33 cellular contexts compared by ENCODE assay signal in genomic region chr4:168852387-168852786, GRCh38.
DNase-seq lines count a peak whose midpoint lies in the region; ATAC-seq and TF ChIP-seq lines count a peak whose summit lies in the region.
"Had no signal": no experiment of that assay in that cellular context is flagged by ENCODE, and none has a peak within 500 bp of the region (broad histone marks: within the 10 kb centered on the region; RNA-seq: fewer than 3 reads in every experiment).

No MANE protein-coding gene starts in this region.

- CTCF ChIA-PET in HEK293 (lab: Yijun Ruan, JAX), result interaction anchor here (0.6 to 1.0 kb wide), 3 partner anchors 14 to 267 kb away, joined by 3 to 5 read pairs (median 4); no protein-coding TSS in a partner anchor
- CTCF ChIA-PET in activated naive CD4-positive, alpha-beta T cell treated with anti-CD3 and anti-CD28 coated beads for 36 hours (lab: Charles Lee), result no interaction called here

- peaks cover 20% of the 10 kb centered on the region for H3K4me1 ChIP-seq in HEK293 (ENCODE audit: control insufficient read depth, insufficient read depth, low read length)
- H3K4me1 ChIP-seq in lower lobe of right lung, result peaks cover 64% of the 10 kb centered on the region
- peaks cover 65% of the 10 kb centered on the region for H3K4me1 ChIP-seq in stomach smooth muscle (ENCODE audit: control insufficient read depth, insufficient read depth, low read length)

- H3K36me3 ChIP-seq in HEK293 (ENCODE audit: control insufficient read depth in 2 of 2, insufficient read depth in 1 of 2, low read length in 2 of 2), result peaks cover 0 to 18% of the 10 kb centered on the region in 2 experiments; a peak in 2 of 3 replicates
- peaks cover 5% of the 10 kb centered on the region for H3K36me3 ChIP-seq in lower lobe of right lung
- H3K36me3 ChIP-seq in stomach smooth muscle (ENCODE audit: control insufficient read depth in 2 of 2, insufficient read depth in 2 of 2, low read length in 2 of 2), result peaks cover 11 to 27% of the 10 kb centered on the region in 2 donors
- H3K36me3 ChIP-seq: adrenal gland had no signal

- H3K9me3 Mint-ChIP-seq in activated naive CD4-positive, alpha-beta T cell treated with anti-CD3 and anti-CD28 coated beads for 36 hours, result no peaks in the 10 kb centered on the region
- H3K9me3 Mint-ChIP-seq: activated CD4-positive, alpha-beta memory T cell treated with anti-CD3 and anti-CD28 coated beads for 36 hours; activated naive CD4-positive, alpha-beta T cell treated with anti-CD3 and anti-CD28 coated beads, Interleukin-2, amount 10 ng/mL, durations not matched to agents 7 days and 5 days; CD8-positive, alpha-beta memory T cell; natural killer cell treated with Interleukin-12 subunit alpha and Interleukin-12 subunit beta and Interleukin-15 and Interleukin-18, amount 100 ng/mL, for 72 hours had no signal

- H3K27me3 Mint-ChIP-seq in activated naive CD4-positive, alpha-beta T cell treated with anti-CD3 and anti-CD28 coated beads for 36 hours (ENCODE audit: low read depth), result peaks cover 16% of the 10 kb centered on the region
- H3K27me3 Mint-ChIP-seq: brain had no signal

- no peak overlapping the region for H3K4me3 ChIP-seq in HEK293 (ENCODE audit: low read depth, low read length)
- H3K4me3 ChIP-seq in lower lobe of right lung, result no peak overlapping the region
- no peak overlapping the region for H3K4me3 ChIP-seq in stomach smooth muscle (ENCODE audit: low read length in 2 of 2)
- H3K4me3 ChIP-seq: adrenal gland, GM12878, psoas muscle had no signal

- no peaks in the 10 kb centered on the region for H3K36me3 Mint-ChIP-seq in activated naive CD4-positive, alpha-beta T cell treated with anti-CD3 and anti-CD28 coated beads for 36 hours (ENCODE audit: low read depth)
- H3K36me3 Mint-ChIP-seq: activated CD4-positive, alpha-beta memory T cell treated with anti-CD3 and anti-CD28 coated beads for 36 hours; activated naive CD4-positive, alpha-beta T cell treated with anti-CD3 and anti-CD28 coated beads, Interleukin-2, amount 10 ng/mL, durations not matched to agents 7 days and 5 days; CD8-positive, alpha-beta memory T cell; natural killer cell treated with Interleukin-12 subunit alpha and Interleukin-12 subunit beta and Interleukin-15 and Interleukin-18, amount 100 ng/mL, for 72 hours had no signal

- no peak overlapping the region for H3K9ac ChIP-seq in stomach smooth muscle (ENCODE audit: low read length in 2 of 2)

- H3K4me3 Mint-ChIP-seq in activated naive CD4-positive, alpha-beta T cell treated with anti-CD3 and anti-CD28 coated beads for 36 hours, result no peak overlapping the region
- H3K4me3 Mint-ChIP-seq: activated CD4-positive, alpha-beta memory T cell treated with anti-CD3 and anti-CD28 coated beads for 36 hours; activated naive CD4-positive, alpha-beta T cell treated with anti-CD3 and anti-CD28 coated beads, Interleukin-2, amount 10 ng/mL, durations not matched to agents 7 days and 5 days; brain; CD8-positive, alpha-beta memory T cell; T-helper 17 cell had no signal

- POLR2A ChIA-PET in HEK293 (lab: Yijun Ruan, JAX), result no interaction called here

- no peaks in the 10 kb centered on the region for H3K9me3 ChIP-seq in HEK293 (ENCODE audit: control insufficient read depth, insufficient read depth, low read depth, low read length)
- no peaks in the 10 kb centered on the region for H3K9me3 ChIP-seq in lower lobe of right lung
- no peaks in the 10 kb centered on the region for H3K9me3 ChIP-seq in stomach smooth muscle (ENCODE audit: control insufficient read depth in 2 of 2, low read length in 2 of 2)
- H3K9me3 ChIP-seq: adrenal gland, psoas muscle had no signal

- ATAC-seq in lower lobe of right lung, result no peak
- ATAC-seq in HG02884 (IDR thresholded peaks at IDR 0.05; ENCODE audit: unreplicated experiment), result no peak
- ATAC-seq: left ventricle myocardium superior; natural killer cell treated with Interleukin-12 subunit alpha and Interleukin-12 subunit beta and Interleukin-15 and Interleukin-18, amount 100 ng/mL, for 72 hours; psoas muscle; Right ventricle myocardium inferior; SK-N-SH treated with all-trans-retinoic acid at 6 μM for 48 hours; T-helper 17 cell had no signal

- no peak overlapping the region for H3K27ac ChIP-seq in HEK293 (ENCODE audit: extremely low read depth, low read depth, low read length)
- peak overlapping the region; percentile 1 for H3K27ac ChIP-seq in lower lobe of right lung
- H3K27ac ChIP-seq in stomach smooth muscle (ENCODE audit: low read length), result peak overlapping the region; percentile 56
- H3K27ac ChIP-seq: HL-60 had no signal

- no peak overlapping the region for H3K27ac Mint-ChIP-seq in activated naive CD4-positive, alpha-beta T cell treated with anti-CD3 and anti-CD28 coated beads for 36 hours
- H3K27ac Mint-ChIP-seq: activated CD4-positive, alpha-beta memory T cell treated with anti-CD3 and anti-CD28 coated beads for 36 hours; activated naive CD4-positive, alpha-beta T cell treated with anti-CD3 and anti-CD28 coated beads, Interleukin-2, amount 10 ng/mL, durations not matched to agents 7 days and 5 days; brain; T-helper 17 cell had no signal

- DNase-seq in NCI-H82 (lab: John Stamatoyannopoulos, UW) (peak; percentile 44), lower lobe of right lung (no peak), DMS 273 (lab: John Stamatoyannopoulos, UW; ENCODE audit: unreplicated experiment) (no peak), GM03348 (ENCODE audit: low spot score) (no peak)
- no peak for DNase-seq in activated naive CD4-positive, alpha-beta T cell treated with anti-CD3 and anti-CD28 coated beads for 36 hours
- DNase-seq: activated CD4-positive, alpha-beta memory T cell treated with anti-CD3 and anti-CD28 coated beads for 36 hours; activated CD4-positive, CD25-positive, alpha-beta regulatory T cell treated with anti-CD3 and anti-CD28 coated beads, Interleukin-2, amount 50 U/mL, for 72 hours; activated naive CD4-positive, alpha-beta T cell treated with anti-CD3 and anti-CD28 coated beads, Interleukin-2, amount 10 ng/mL, durations not matched to agents 7 days and 5 days; adrenal gland; CD8-positive, alpha-beta memory T cell; effector CD8-positive, alpha-beta T cell; EL; Karpas-422; left ventricle myocardium superior; midbrain; NCI-H1417 treated with DMSO at 0.1 percent for 48 hours; NCI-H2081 treated with DMSO at 0.1 percent for 48 hours; NCI-H226; NCI-H526 treated with DMSO at 0.1 percent for 48 hours; occipital lobe; psoas muscle; stimulated activated CD4-positive, alpha-beta T cell treated with anti-CD3 and anti-CD28 coated beads, Interleukin-1b, Interleukin-23, amount 100 ng/mL, for 48 hours; stimulated activated naive CD4-positive, alpha-beta T cell treated with Interleukin-2 at 50 U/mL for 16 hours; T-helper 17 cell had no signal

- TF ChIP-seq CTCF in HEK293 (tag by site-specific recombination; IDR thresholded peaks at IDR 0.05) (no peak), lower lobe of right lung (IDR thresholded peaks at IDR 0.05) (no peak)

- H3K27me3 ChIP-seq in lower lobe of right lung (ENCODE audit: low read depth) (no peaks in the 10 kb centered on the region), stomach smooth muscle (ENCODE audit: control insufficient read depth in 1 of 2, insufficient read depth in 2 of 2, low read length in 2 of 2) (no peaks in the 10 kb centered on the region)
- H3K27me3 ChIP-seq: adrenal gland had no signal

- intact Hi-C loops in lower lobe of right lung (cut with DNase I), result no loop called here
- intact Hi-C loops in activated naive CD4-positive, alpha-beta T cell treated with anti-CD3 and anti-CD28 coated beads for 36 hours (cut with micrococcal nuclease), result no loop called here

- peaks cover 16% of the 10 kb centered on the region for H3K4me1 Mint-ChIP-seq in activated naive CD4-positive, alpha-beta T cell treated with anti-CD3 and anti-CD28 coated beads for 36 hours (ENCODE audit: low read depth)

TF ChIP-seq in HEK293, 187 proteins besides CTCF, POLR2A, EP300 and RAD21:
- TF ChIP-seq ZNF354C (tag by site-specific recombination; IDR thresholded peaks at IDR 0.05; ENCODE audit: borderline replicate concordance, low read depth), result no peak
- no peak for TF ChIP-seq OVOL3 (tag by site-specific recombination; IDR thresholded peaks at IDR 0.05)
- peak; percentile 61; the same call in 1 of the 2 replicates for TF ChIP-seq ZNF121 (tag by site-specific recombination; IDR thresholded peaks at IDR 0.05)
- TF ChIP-seq BCL6B (tag by site-specific recombination; IDR thresholded peaks at IDR 0.05), result no peak
